22 cellular contexts compared by ENCODE assay signal in genomic region chr13:57748096-57748495, GRCh38.
"Had no signal": no experiment of that assay in that cellular context is flagged by ENCODE, and none has a peak within 500 bp of the region (broad histone marks: within the 10 kb centered on the region; RNA-seq: fewer than 3 reads in every experiment).

No MANE protein-coding gene starts in this region.

- H3K27me3 ChIP-seq: adrenal gland, ascending aorta, cardiac muscle cell had no signal

- H3K27ac ChIP-seq: adrenal gland, ascending aorta, cardiac muscle cell, left ventricle myocardium inferior, thoracic aorta had no signal

- FAIRE-seq: endometrium had no signal

- H3K36me3 ChIP-seq: adrenal gland, ascending aorta, cardiac muscle cell, left ventricle myocardium inferior, thoracic aorta had no signal

- H3K4me1 ChIP-seq: adrenal gland, ascending aorta, left ventricle myocardium inferior had no signal

- ATAC-seq: activated CD4-positive, alpha-beta T cell treated with anti-CD3 and anti-CD28 coated beads for 36 hours; naive thymus-derived CD8-positive, alpha-beta T cell had no signal

- DNase-seq: activated B cell treated with CpG ODN at 0.5 μM for 24 hours; activated CD4-positive, alpha-beta T cell treated with anti-CD3 and anti-CD28 coated beads for 36 hours; activated CD4-positive, alpha-beta T cell treated with anti-CD3 and anti-CD28 coated beads, Interleukin-2, amount 50 U/mL, for 4 hours; activated CD8-positive, alpha-beta memory T cell treated with anti-CD3 and anti-CD28 coated beads for 24 hours; activated CD8-positive, alpha-beta memory T cell treated with anti-CD3 and anti-CD28 coated beads, Interleukin-2, amount 50 U/mL, for 4 hours; activated naive CD4-positive, alpha-beta T cell; activated T-cell treated with anti-CD3 and anti-CD28 coated beads, Interleukin-2, amount 50 U/mL, for 24 hours; adrenal gland; effector CD4-positive, alpha-beta T cell; erythroblast; foreskin melanocyte; immature natural killer cell; left ventricle myocardium inferior; naive thymus-derived CD8-positive, alpha-beta T cell; retina; stimulated activated CD4-positive, alpha-beta T cell treated with anti-CD3 and anti-CD28 coated beads, Interleukin-4, amount 100 ng/mL, for 24 hours; stimulated activated naive CD4-positive, alpha-beta T cell treated with Interleukin-2 at 50 U/mL for 16 hours; T-helper 1 cell had no signal

- H3K9me3 ChIP-seq: ascending aorta, thoracic aorta had no signal

- H3K4me3 ChIP-seq: adrenal gland, ascending aorta, cardiac muscle cell, left ventricle myocardium inferior, thoracic aorta had no signal
